8 cellular contexts compared by ENCODE assay signal in the genomic region with DNA sequence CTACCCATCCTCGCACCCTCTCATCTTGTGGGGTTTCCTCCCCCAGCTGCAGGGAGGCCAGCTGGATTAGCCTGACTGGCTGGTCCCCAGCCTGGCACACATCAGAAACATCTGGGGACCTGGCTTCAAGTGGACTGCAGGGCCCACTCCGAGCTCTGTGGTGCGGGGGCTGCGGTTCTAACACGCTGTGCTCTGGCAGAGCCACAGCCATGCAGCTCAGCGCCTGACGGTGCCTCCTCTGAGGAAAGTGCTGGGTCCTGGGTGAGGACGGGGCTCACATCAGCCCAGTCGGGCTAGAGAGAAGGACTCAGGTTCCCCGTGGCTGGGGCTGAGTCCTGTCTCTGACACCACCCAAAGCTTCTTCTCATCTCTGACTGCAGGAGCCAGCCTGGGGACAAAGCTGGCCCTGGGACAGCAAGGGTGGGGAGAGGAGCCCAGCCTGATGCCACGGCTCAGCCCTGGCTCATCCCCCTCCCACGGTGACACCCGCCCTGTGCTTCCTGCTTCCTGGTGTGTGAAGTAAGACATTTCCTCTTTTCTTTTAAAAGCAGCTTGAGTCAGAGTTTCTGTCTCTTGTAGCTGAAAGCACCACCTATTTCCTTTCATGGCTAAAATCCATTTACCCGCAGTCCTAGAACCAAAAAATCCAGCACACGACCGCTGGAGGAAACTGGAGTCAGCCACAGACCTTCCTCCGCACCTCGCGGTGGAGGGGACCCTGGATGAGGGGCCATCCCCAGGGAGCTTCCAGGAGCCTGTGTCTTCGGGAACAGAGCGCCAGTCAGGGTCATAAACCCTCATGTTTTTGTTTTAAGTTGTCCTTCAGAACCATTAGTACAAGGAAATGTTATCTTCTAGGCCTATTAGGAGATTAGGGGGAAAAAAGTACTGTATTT.
DNase-seq lines count a peak whose midpoint lies in the region; ATAC-seq and TF ChIP-seq lines count a peak whose summit lies in the region.

No MANE protein-coding gene starts in this region.

- POLR2A ChIA-PET in Caco-2 (lab: Charles Lee) = no interaction called here

- no peaks in the 10 kb centered on the region; the same call in none of the 2 replicates for H3K4me1 ChIP-seq in Caco-2
- peaks cover 10% of the 10 kb centered on the region for H3K4me1 ChIP-seq in Karpas-422 (ENCODE audit: low read length)
- peaks cover 9% of the 10 kb centered on the region for H3K4me1 ChIP-seq in skeletal muscle satellite cell (ENCODE audit: control insufficient read depth, insufficient read depth, low read length)

- H3K4me3 Mint-ChIP-seq in Caco-2 (ENCODE audit: unreplicated experiment) = no peak overlapping the region

- peak overlapping the region; percentile 33 for H3K27ac Mint-ChIP-seq in Caco-2 (ENCODE audit: unreplicated experiment)

- peak overlapping the region; percentile 44 for H3K9ac ChIP-seq in Karpas-422 (ENCODE audit: low read length)
- H3K9ac ChIP-seq in skeletal muscle satellite cell (ENCODE audit: low read depth, low read length) = no peak overlapping the region

- H3K36me3 ChIP-seq in Caco-2 (ENCODE audit: control insufficient read depth, insufficient read depth, low read length) (no peaks in the 10 kb centered on the region), Karpas-422 (ENCODE audit: insufficient read depth, low read length) (no peaks in the 10 kb centered on the region), skeletal muscle satellite cell (ENCODE audit: insufficient read depth, low read length) (no peaks in the 10 kb centered on the region)

- H3K4me3 ChIP-seq in Caco-2 (ENCODE audit: low read depth, low read length) (no peak overlapping the region), Karpas-422 (ENCODE audit: low read length) (peak overlapping the region; percentile 42; the same call in 1 of the 2 replicates), skeletal muscle satellite cell (ENCODE audit: low read length) (no peak overlapping the region)

- no peak overlapping the region for H3K27ac ChIP-seq in Karpas-422 (ENCODE audit: low read length)

- H3K9me2 ChIP-seq in Karpas-422 (replicated peaks; ENCODE audit: insufficient read depth, low read length) = no peaks in the 10 kb centered on the region

- peak; percentile 96 for ATAC-seq in GM21619 (IDR thresholded peaks at IDR 0.05; ENCODE audit: unreplicated experiment)
- ATAC-seq in Right ventricle myocardium inferior = peak; percentile 93

- H3K27me3 ChIP-seq in Caco-2 (replicated peaks; ENCODE audit: control insufficient read depth, insufficient read depth, low read length) = no peaks in the 10 kb centered on the region
- H3K27me3 ChIP-seq in Karpas-422 (ENCODE audit: low read length) = no peaks in the 10 kb centered on the region
- no peaks in the 10 kb centered on the region for H3K27me3 ChIP-seq in skeletal muscle satellite cell (ENCODE audit: control insufficient read depth, insufficient read depth, low read length)

- H3K4me1 Mint-ChIP-seq in Caco-2 (ENCODE audit: low read depth, unreplicated experiment) = peaks cover 7% of the 10 kb centered on the region

- no peaks in the 10 kb centered on the region for H3K27me3 Mint-ChIP-seq in Caco-2 (ENCODE audit: insufficient read depth, unreplicated experiment)

- peaks cover 5% of the 10 kb centered on the region for H3K9me3 Mint-ChIP-seq in Caco-2 (ENCODE audit: unreplicated experiment)

- CTCF ChIA-PET in Caco-2 (lab: Charles Lee) = no interaction called here

- TF ChIP-seq CTCF in Caco-2 (IDR thresholded peaks at IDR 0.05; ENCODE audit: insufficient read depth in 1 of 2, low read depth in 1 of 2, low read length in 1 of 2, severe bottlenecking in 1 of 2, unreplicated experiment in 1 of 2) = no peak

- H3K9me3 ChIP-seq in Caco-2 (no peaks in the 10 kb centered on the region), Karpas-422 (ENCODE audit: low read length) (no peaks in the 10 kb centered on the region), skeletal muscle satellite cell (replicated peaks; ENCODE audit: low read length) (no peaks in the 10 kb centered on the region)

- H3K79me2 ChIP-seq in Karpas-422 (ENCODE audit: low read length) = no peaks in the 10 kb centered on the region

- H3K4me2 ChIP-seq in Karpas-422 (ENCODE audit: low read depth, low read length, poor library complexity, severe bottlenecking) (peak overlapping the region; percentile 48), skeletal muscle satellite cell (ENCODE audit: low read length) (peak overlapping the region; percentile 65)

- no peaks in the 10 kb centered on the region for H3K36me3 Mint-ChIP-seq in Caco-2 (ENCODE audit: insufficient read depth, unreplicated experiment)

- no TSS peak for BruUV-seq in Caco-2 (replicated peaks; lab: Mats Ljungman, UMichigan)

- peak overlapping the region; percentile 77; the same call in 1 of the 2 replicates for H2AFZ ChIP-seq in Karpas-422 (ENCODE audit: low read length)

- DNase-seq in Caco-2 (no peak), Karpas-422 (peak; percentile 74), activated T-cell treated with anti-CD3 and anti-CD28 coated beads for 4 hours (peak; percentile 43), Right ventricle myocardium inferior (ENCODE audit: missing footprints) (peak; percentile 87), cortex of kidney (lab: John Stamatoyannopoulos, UW) (no peak), foreskin melanocyte (no peak)

- no peaks in the 10 kb centered on the region for H4K20me1 ChIP-seq in Karpas-422 (ENCODE audit: insufficient read depth, low read depth, low read length)

- intact Hi-C loops in Caco-2 (cut with micrococcal nuclease; ENCODE audit: unreplicated experiment) = no loop called here
- intact Hi-C loops in Right ventricle myocardium inferior (cut with DNase I) = no loop called here

Comparison
In these comparisons a context has a peak if more than half of its experiments do, and no peak if none do; other contexts are left out.
1. DNase-seq: peak in Karpas-422 (single experiment), activated T-cell treated with anti-CD3 and anti-CD28 coated beads for 4 hours (single experiment) and Right ventricle myocardium inferior (single experiment); none in Caco-2 (0 of 2), cortex of kidney (single experiment) and foreskin melanocyte (single experiment).